9 cellular contexts compared by ENCODE assay signal in the genomic region with DNA sequence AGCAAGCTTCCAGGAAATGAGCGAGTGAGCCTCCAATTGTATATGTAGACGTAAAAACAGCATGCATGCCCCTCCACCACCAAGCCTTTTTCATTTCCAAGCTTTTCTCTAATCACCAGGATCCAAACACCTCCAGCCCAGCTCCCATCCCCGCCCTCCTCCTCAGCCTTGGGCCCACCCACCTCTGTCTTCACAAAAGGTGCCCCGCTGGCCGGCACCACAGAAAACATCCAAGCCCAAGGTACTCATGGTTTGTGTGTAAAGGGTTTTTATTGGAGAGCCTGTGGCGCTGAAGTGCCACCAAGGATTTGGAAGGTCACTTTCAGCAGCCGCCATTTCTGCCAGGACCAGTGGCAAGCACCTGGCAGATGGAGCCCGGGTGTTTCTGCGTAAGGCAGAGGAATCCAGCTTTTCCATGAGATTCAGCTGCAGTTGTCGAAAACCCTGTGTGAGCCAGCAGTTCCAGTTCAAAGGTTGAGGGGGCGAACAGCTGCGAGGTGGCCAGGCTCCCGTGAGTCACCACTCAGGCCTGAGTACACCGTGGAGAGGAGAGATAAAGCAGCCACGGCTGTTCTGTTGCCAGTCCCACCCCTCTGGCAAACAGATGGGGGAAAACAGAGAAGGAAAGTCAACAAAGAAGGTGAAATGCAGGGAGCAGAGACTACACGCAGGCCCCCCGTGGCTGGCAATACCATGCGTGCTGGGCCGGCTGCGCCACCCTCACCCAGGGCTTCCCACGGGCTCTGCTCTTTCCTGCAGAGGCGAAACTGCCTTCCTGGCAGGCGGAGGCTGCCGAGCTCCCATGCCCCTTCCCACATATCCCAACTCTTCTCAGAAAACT. TPM values are rescaled to one million over a fixed set of nuclear protein-coding genes. Genes with fewer than 3 reads are reported as not detected.
A peak's percentile ranks its signal among the peaks of the same experiment; 100 is the strongest.
DNase-seq lines count a peak whose midpoint lies in the region; ATAC-seq, FAIRE-seq and TF ChIP-seq lines count a peak whose summit lies in the region.
"Had no signal": no experiment of that assay in that cellular context is flagged by ENCODE, and none has a peak within 500 bp of the region (broad histone marks: within the 10 kb centered on the region; RNA-seq: fewer than 3 reads in every experiment).

No MANE protein-coding gene starts in this region.

- peak; percentile 13 for DNase-seq in HS-5 (ENCODE audit: low read depth)
- DNase-seq in RPMI7951 (ENCODE audit: low read depth) = peak; percentile 49
- DNase-seq in left cardiac atrium = peak; percentile 78
- DNase-seq in stimulated activated naive CD8-positive, alpha-beta T cell treated with anti-CD3 and anti-CD28 coated beads, Interleukin-15, Interleukin-2, amounts not matched to agents 100 U/mL and 50 U/mL, for 24 hours = no peak
- DNase-seq in H54 (ENCODE audit: insufficient read length, low spot score) = no peak
- no peak for DNase-seq in activated CD4-positive, CD25-positive, alpha-beta regulatory T cell treated with anti-CD3 and anti-CD28 coated beads, Interleukin-2, amount 50 U/mL, for 72 hours
- DNase-seq: NCI-H1694 treated with DMSO at 0.1 percent for 48 hours had no signal

- H3K9me3 ChIP-seq in skeletal muscle satellite cell (replicated peaks; ENCODE audit: low read length) = no peaks in the 10 kb centered on the region

- ATAC-seq in left cardiac atrium (peak; percentile 82 to 97), HG03378 (IDR thresholded peaks at IDR 0.05; ENCODE audit: unreplicated experiment) (no peak)
- no peak for ATAC-seq in stimulated activated naive CD8-positive, alpha-beta T cell treated with anti-CD3 and anti-CD28 coated beads, Interleukin-15, Interleukin-2, amounts not matched to agents 100 U/mL and 50 U/mL, for 24 hours

- no peaks in the 10 kb centered on the region for H3K27me3 ChIP-seq in skeletal muscle satellite cell (ENCODE audit: control insufficient read depth, insufficient read depth, low read length)

- peaks cover 36% of the 10 kb centered on the region for H3K4me1 ChIP-seq in skeletal muscle satellite cell (ENCODE audit: control insufficient read depth, insufficient read depth, low read length)

- no peak for FAIRE-seq in H54 (lab: Jason Lieb, UNC)

- intact Hi-C loops in left cardiac atrium (cut with DNase I) = loop anchor here in 1 of 2 donors (5.0 kb wide), 1 partner anchor 50 kb away; no protein-coding TSS in a partner anchor

- no peak for TF ChIP-seq POLR2A in H54 (IDR thresholded peaks at IDR 0.05; ENCODE audit: low read depth, low read length)

- H3K9ac ChIP-seq in skeletal muscle satellite cell (ENCODE audit: low read depth, low read length) = peak overlapping the region; percentile 61

- H3K36me3 ChIP-seq in skeletal muscle satellite cell (ENCODE audit: insufficient read depth, low read length) = no peaks in the 10 kb centered on the region

- peak overlapping the region; percentile 23 for H3K4me2 ChIP-seq in skeletal muscle satellite cell (ENCODE audit: low read length)

- H3K4me3 ChIP-seq in skeletal muscle satellite cell (ENCODE audit: low read length) = peak overlapping the region; percentile 8

RNA-seq across cellular contexts. Expression of a gene that starts 38.2 kb away (rescaled TPM):
- 0.48 and 0.98 TPM in 2 replicates for total RNA-seq in RPMI7951 (2014; rRNA removed; shearing (Covaris generic))
- 10 to 100 TPM in 1 of 2 donors, 1 to 10 TPM in 1; 9.9 to 15.6 TPM for total RNA-seq in left cardiac atrium
- 0.25 and 0.66 TPM in 2 replicates for total RNA-seq in skeletal muscle satellite cell (2012; rRNA removed)

Comparison
In these comparisons a context has a peak if more than half of its experiments do, and no peak if none do; other contexts are left out.
1. DNase-seq: peak in HS-5 (single experiment), RPMI7951 (single experiment) and left cardiac atrium (single experiment); none in stimulated activated naive CD8-positive, alpha-beta T cell treated with anti-CD3 and anti-CD28 coated beads, Interleukin-15, Interleukin-2, amounts not matched to agents 100 U/mL and 50 U/mL, for 24 hours (single experiment), H54 (single experiment) and activated CD4-positive, CD25-positive, alpha-beta regulatory T cell treated with anti-CD3 and anti-CD28 coated beads, Interleukin-2, amount 50 U/mL, for 72 hours (single experiment).
2. ATAC-seq: peak in left cardiac atrium (2 of 2); none in stimulated activated naive CD8-positive, alpha-beta T cell treated with anti-CD3 and anti-CD28 coated beads, Interleukin-15, Interleukin-2, amounts not matched to agents 100 U/mL and 50 U/mL, for 24 hours (single experiment) and HG03378 (single experiment).